In genomic region chr1:109631513-109632260, GRCh38 we compare ENCODE assay signal across 21 cellular contexts. TPM values are rescaled to one million over a fixed set of nuclear protein-coding genes. Genes with fewer than 3 reads are reported as not detected.
DNase-seq lines count a peak whose midpoint lies in the region; ATAC-seq and TF ChIP-seq lines count a peak whose summit lies in the region.
"Had no signal": no experiment of that assay in that cellular context is flagged by ENCODE, and none has a peak within 500 bp of the region (broad histone marks: within the 10 kb centered on the region; RNA-seq: fewer than 3 reads in every experiment).

No MANE protein-coding gene starts in this region.

- H3K27ac Mint-ChIP-seq in activated naive CD4-positive, alpha-beta T cell treated with anti-CD3 and anti-CD28 coated beads, Interleukin-2, amount 10 ng/mL, durations not matched to agents 7 days and 5 days, result peak overlapping the region; percentile 62
- H3K27ac Mint-ChIP-seq: activated naive CD8-positive, alpha-beta T cell treated with anti-CD3 and anti-CD28 coated beads, Interleukin-2, amount 50 U/mL, for 24 hours; GM23338; stimulated activated naive CD8-positive, alpha-beta T cell treated with anti-CD3 and anti-CD28 coated beads, Interleukin-15, Interleukin-2, amounts not matched to agents 100 ng/mL and 50 ng/mL, for 24 hours; T-helper 1 cell treated with Interleukin-12 subunit alpha and Interleukin-12 subunit beta and Interleukin-4 antibody, amounts not matched to agents 30 μg/mL and 1 μg/mL, for 36 hours had no signal

- TF ChIP-seq POLR2A in Peyer's patch (IDR thresholded peaks at IDR 0.05), result no peak

- H3K27me3 Mint-ChIP-seq in activated naive CD4-positive, alpha-beta T cell treated with anti-CD3 and anti-CD28 coated beads, Interleukin-2, amount 10 ng/mL, durations not matched to agents 7 days and 5 days, result peaks cover 3% of the 10 kb centered on the region
- H3K27me3 Mint-ChIP-seq: activated naive CD8-positive, alpha-beta T cell treated with anti-CD3 and anti-CD28 coated beads, Interleukin-2, amount 50 U/mL, for 24 hours; naive B cell; stimulated activated naive CD8-positive, alpha-beta T cell treated with anti-CD3 and anti-CD28 coated beads, Interleukin-15, Interleukin-2, amounts not matched to agents 100 ng/mL and 50 ng/mL, for 24 hours had no signal

- TF ChIP-seq CTCF in WERI-Rb-1 (IDR thresholded peaks at IDR 0.05; ENCODE audit: low read depth, low read length), result no peak
- TF ChIP-seq CTCF in Peyer's patch (IDR thresholded peaks at IDR 0.05), result no peak

- H3K9me3 ChIP-seq in WERI-Rb-1 (ENCODE audit: severe bottlenecking) (no peaks in the 10 kb centered on the region), Peyer's patch (no peaks in the 10 kb centered on the region)

- H3K4me3 Mint-ChIP-seq in activated naive CD4-positive, alpha-beta T cell treated with anti-CD3 and anti-CD28 coated beads, Interleukin-2, amount 10 ng/mL, durations not matched to agents 7 days and 5 days, result no peak overlapping the region
- H3K4me3 Mint-ChIP-seq: activated naive CD8-positive, alpha-beta T cell treated with anti-CD3 and anti-CD28 coated beads, Interleukin-2, amount 50 U/mL, for 24 hours; GM23338; naive B cell; stimulated activated naive CD8-positive, alpha-beta T cell treated with anti-CD3 and anti-CD28 coated beads, Interleukin-15, Interleukin-2, amounts not matched to agents 100 ng/mL and 50 ng/mL, for 24 hours; T-helper 1 cell treated with Interleukin-12 subunit alpha and Interleukin-12 subunit beta and Interleukin-4 antibody, amounts not matched to agents 30 μg/mL and 1 μg/mL, for 36 hours had no signal

- DNase-seq in activated naive CD4-positive, alpha-beta T cell treated with anti-CD3 and anti-CD28 coated beads, Interleukin-2, amount 10 ng/mL, durations not matched to agents 7 days and 5 days, result no peak
- no peak for DNase-seq in activated naive CD4-positive, alpha-beta T cell treated with anti-CD3 and anti-CD28 coated beads, Interleukin-2, amount 50 U/mL, for 16 hours
- DNase-seq in WERI-Rb-1, result no peak
- DNase-seq in medulla oblongata (ENCODE audit: extremely low spot score), result no peak
- DNase-seq in Peyer's patch, result no peak
- DNase-seq: activated naive CD8-positive, alpha-beta T cell treated with anti-CD3 and anti-CD28 coated beads, Interleukin-2, amount 50 U/mL, for 24 hours; cerebellar nuclear complex; Karpas-422; naive B cell; Right ventricle myocardium superior had no signal

- H3K9me3 Mint-ChIP-seq in activated naive CD4-positive, alpha-beta T cell treated with anti-CD3 and anti-CD28 coated beads, Interleukin-2, amount 10 ng/mL, durations not matched to agents 7 days and 5 days, result no peaks in the 10 kb centered on the region
- H3K9me3 Mint-ChIP-seq: activated naive CD8-positive, alpha-beta T cell treated with anti-CD3 and anti-CD28 coated beads, Interleukin-2, amount 50 U/mL, for 24 hours; GM23338; naive B cell; stimulated activated naive CD8-positive, alpha-beta T cell treated with anti-CD3 and anti-CD28 coated beads, Interleukin-15, Interleukin-2, amounts not matched to agents 100 ng/mL and 50 ng/mL, for 24 hours; T-helper 1 cell treated with Interleukin-12 subunit alpha and Interleukin-12 subunit beta and Interleukin-4 antibody, amounts not matched to agents 30 μg/mL and 1 μg/mL, for 36 hours had no signal

- CTCF ChIA-PET in activated naive CD4-positive, alpha-beta T cell treated with anti-CD3 and anti-CD28 coated beads, Interleukin-2, amount 10 ng/mL, durations not matched to agents 7 days and 5 days (lab: Charles Lee), result interaction anchor here (0.8 to 8.3 kb wide), 8 partner anchors 9 to 353 kb away, joined by 3 to 103 read pairs (median 5); partner anchors contain the start of genes AHCYL1 and GPR61

- no peak for ATAC-seq in GM19324 (IDR thresholded peaks at IDR 0.05; ENCODE audit: low FRiP score, unreplicated experiment)
- ATAC-seq: activated CD4-positive, CD25-positive, alpha-beta regulatory T cell treated with anti-CD3 and anti-CD28 coated beads, Interleukin-2, amount 50 U/mL, for 24 hours; activated naive CD8-positive, alpha-beta T cell treated with anti-CD3 and anti-CD28 coated beads, Interleukin-2, amount 50 U/mL, for 24 hours; GM23338 had no signal

- peaks cover 19% of the 10 kb centered on the region for H3K4me1 Mint-ChIP-seq in activated naive CD4-positive, alpha-beta T cell treated with anti-CD3 and anti-CD28 coated beads, Interleukin-2, amount 10 ng/mL, durations not matched to agents 7 days and 5 days

- H3K36me3 ChIP-seq in WERI-Rb-1 (peaks cover 51% of the 10 kb centered on the region), Peyer's patch (peaks cover 0 to 48% (median 0%) of the 10 kb centered on the region in 3 donors)

- H3K27me3 ChIP-seq in WERI-Rb-1 (ENCODE audit: insufficient read depth, low read depth, severe bottlenecking), result no peaks in the 10 kb centered on the region
- no peaks in the 10 kb centered on the region for H3K27me3 ChIP-seq in layer of hippocampus (ENCODE audit: control insufficient read depth, insufficient read depth, low read length)
- H3K27me3 ChIP-seq in Peyer's patch, result no peaks in the 10 kb centered on the region

- H3K36me3 Mint-ChIP-seq in activated naive CD4-positive, alpha-beta T cell treated with anti-CD3 and anti-CD28 coated beads, Interleukin-2, amount 10 ng/mL, durations not matched to agents 7 days and 5 days, result peaks cover 31% of the 10 kb centered on the region

- peaks cover 0 to 29% (median 5%) of the 10 kb centered on the region in 4 donors for H3K4me1 ChIP-seq in Peyer's patch

- H3K4me3 ChIP-seq in WERI-Rb-1 (ENCODE audit: low read depth, low read length) (no peak overlapping the region), Peyer's patch (no peak overlapping the region)
- H3K4me3 ChIP-seq: GM23338 had no signal

- peak overlapping the region; percentile 36 for H3K27ac ChIP-seq in WERI-Rb-1
- H3K27ac ChIP-seq in layer of hippocampus (ENCODE audit: low read depth, low read length), result peak overlapping the region; percentile 42
- H3K27ac ChIP-seq in temporal lobe (ENCODE audit: low read depth, low read length), result peak overlapping the region; percentile 68
- no peak overlapping the region for H3K27ac ChIP-seq in Peyer's patch

RNA-seq across cellular contexts. Expression of gene AMPD2, which starts 12.1 kb away (rescaled TPM):
- total RNA-seq in temporal lobe (50.9 TPM), Peyer's patch (100 to 1,000 TPM in 3 of 4 donors, 10 to 100 TPM in 1; 48.3 to 158 (median 110) TPM)

RNA-seq across cellular contexts. Expression of gene GNAT2, which starts 12.3 kb away (rescaled TPM):
- total RNA-seq in temporal lobe (not detected), Peyer's patch (not detected)
- total RNA-seq: endothelial cell of umbilical vein, frontal cortex, Right ventricle myocardium superior, urinary bladder had no signal

RNA-seq across cellular contexts. Expression of gene GSTM4, which starts 24.2 kb away (rescaled TPM):
- total RNA-seq in temporal lobe (6.6 TPM), Peyer's patch (100 to 1,000 TPM in 3 of 4 donors, 10 to 100 TPM in 1; 76.7 to 276 (median 228) TPM)

RNA-seq across cellular contexts. Expression of gene GSTM2, which starts 36.2 kb away (rescaled TPM):
- total RNA-seq in temporal lobe (25.1 TPM), Peyer's patch (100 to 1,000 TPM in 2 of 4 donors, 10 to 100 TPM in 2; 38.5 to 242 (median 116) TPM)

RNA-seq across cellular contexts. Expression of gene GSTM1, which starts 55.9 kb away (rescaled TPM):
- total RNA-seq in temporal lobe (not detected), Peyer's patch (10 to 100 TPM in 1 of 4 donors, not detected in 3; 93.7 TPM)
- total RNA-seq: GM23338, pulmonary artery endothelial cell, Right ventricle myocardium superior, urinary bladder had no signal

Comparison
In these comparisons a context has a peak if more than half of its experiments do, and no peak if none do; other contexts are left out.
1. H3K27ac ChIP-seq: peak in WERI-Rb-1 (single experiment), layer of hippocampus (single experiment) and temporal lobe (single experiment); none in Peyer's patch (0 of 4).
2. RNA of gene GSTM4, which starts 24.2 kb away (total RNA-seq): 76.7 to 276 TPM in Peyer's patch; 6.6 TPM in temporal lobe (single experiment); every median in the first group is over 10 times any median in the second.